ENCODE assay signal across 8 cellular contexts in genomic region chr12:54280401-54281260, GRCh38. TPM values are rescaled to one million over a fixed set of nuclear protein-coding genes. Genes with fewer than 3 reads are reported as not detected.
DNase-seq lines count a peak whose midpoint lies in the region; FAIRE-seq and TF ChIP-seq lines count a peak whose summit lies in the region.

TSS of gene HNRNPA1 (plus strand) at chr12:54280726. CDS start at chr12:54280808, 82 bp downstream.

- peak within 1 kb of the TSS; percentile 99 for H2BK12ac ChIP-seq in H1 (ENCODE audit: low read depth, low read length)

- H3K4ac ChIP-seq in H1 (replicated peaks; ENCODE audit: insufficient read length, low read depth, low read length): peak within 1 kb of the TSS; percentile 99

- TF ChIP-seq EP300 in H1 (IDR thresholded peaks at IDR 0.05; ENCODE audit: borderline replicate concordance in 1 of 2, low read depth in 2 of 2, low read length in 2 of 2): 0 out of 3 replicates have a peak, but pooled peaks of 1 of the 2 experiments have one; percentile 26

- H3K18ac ChIP-seq in H1 (ENCODE audit: extremely low read depth, low read length): peak within 1 kb of the TSS; percentile 98

- no peak within 1 kb of the TSS for H2BK15ac ChIP-seq in H1 (ENCODE audit: low read length)

- TF ChIP-seq CTCF in GM20000 (IDR thresholded peaks at IDR 0.05; ENCODE audit: extremely low read depth, missing control alignments): no peak
- no peak for TF ChIP-seq CTCF in H1 (IDR thresholded peaks at IDR 0.05; ENCODE audit: control extremely low read depth in 1 of 3, insufficient read depth in 1 of 3, low read depth in 1 of 3, low read length in 3 of 3)

- peak within 1 kb of the TSS; percentile 97 to 100 (median 100) for H3K9ac ChIP-seq in H1 (replicated peaks in 1 of 4; ENCODE audit: extremely low read depth in 1 of 4, low read depth in 3 of 4, low read length in 3 of 4)

- peaks cover 4% of the 10 kb centered on the region for H3K79me1 ChIP-seq in H1 (ENCODE audit: low read depth, low read length)

- peak within 1 kb of the TSS; percentile 85 for H3K56ac ChIP-seq in H1 (replicated peaks; ENCODE audit: insufficient read length, low read depth, low read length)

- CTCF ChIA-PET in activated CD8-positive, alpha-beta memory T cell treated with anti-CD3 and anti-CD28 coated beads for 36 hours (lab: Charles Lee): interaction anchor here (0.6 to 1.5 kb wide), 4 partner anchors 13 to 79 kb away, joined by 3 to 5 read pairs (median 3); no protein-coding TSS in a partner anchor
- CTCF ChIA-PET in H1 (lab: Charles Lee; ENCODE audit: partially characterized antibody): interaction anchor here (0.6 to 12.3 kb wide), 8 partner anchors 13 to 1995 kb away, joined by 3 to 90 read pairs (median 4); no protein-coding TSS in a partner anchor

- H3K36me3 ChIP-seq in H1 (ENCODE audit: control insufficient read depth in 2 of 4, insufficient read depth in 4 of 4, low read length in 3 of 4): peaks cover 31 to 58% (median 41%) of the 10 kb centered on the region in 4 experiments

- peak within 1 kb of the TSS; percentile 99 for H2BK5ac ChIP-seq in H1 (ENCODE audit: low read depth, low read length)

- peak; percentile 89 for FAIRE-seq in H1 (lab: Jason Lieb, UNC)

- H3K23ac ChIP-seq in H1 (ENCODE audit: insufficient read length): no peak within 1 kb of the TSS

- peak; percentile 99 to 100 for TF ChIP-seq POLR2A in H1 (IDR thresholded peaks at IDR 0.05; ENCODE audit: control extremely low read depth in 1 of 2, low read depth in 2 of 2, low read length in 2 of 2)

- peaks cover 13% of the 10 kb centered on the region for H3K23me2 ChIP-seq in H1 (ENCODE audit: low read depth, low read length)

- peak within 1 kb of the TSS; percentile 100 for H4K91ac ChIP-seq in H1 (replicated peaks; ENCODE audit: insufficient read length, low read length)

- no peak within 1 kb of the TSS for H2AFZ ChIP-seq in H1 (ENCODE audit: low read length)

- H4K8ac ChIP-seq in H1 (ENCODE audit: extremely low read depth, insufficient read depth, low read length): peak within 1 kb of the TSS; percentile 99; the same call in 1 of the 2 replicates

- 1% methylated on average over 51 of the region's 51 CpGs; no CpG with 5 or more reads in 1 of the 2 experiments for WGBS in H1 (ENCODE audit: extremely low coverage in 1 of 2, insufficient coverage in 1 of 2, insufficient read length in 1 of 2, insufficient replicate concordance in 2 of 2, low coverage in 1 of 2, low lambda C conversion rate in 2 of 2, missing lambda C conversion rate in 1 of 2), 2 experiments

- H4K20me1 ChIP-seq in H1 (replicated peaks in 1 of 2; ENCODE audit: control insufficient read depth in 1 of 2, insufficient read depth in 2 of 2, low read length in 2 of 2): peaks cover 16 to 22% of the 10 kb centered on the region in 2 experiments

- no peak within 1 kb of the TSS for H2BK20ac ChIP-seq in H1 (ENCODE audit: low read length)

- peak within 1 kb of the TSS; percentile 62 to 88 for H3K4me2 ChIP-seq in H1 (ENCODE audit: insufficient read depth in 1 of 2, low read depth in 2 of 2, low read length in 2 of 2)

- peak within 1 kb of the TSS; percentile 83 to 99 (median 96) for H3K4me3 ChIP-seq in H1 (ENCODE audit: extremely low read depth in 1 of 4, insufficient read depth in 2 of 4, low read depth in 3 of 4, low read length in 4 of 4)

- peak; percentile 89 for DNase-seq in COLO668 (lab: John Stamatoyannopoulos, UW; ENCODE audit: unreplicated experiment)
- DNase-seq in GM20000 (ENCODE audit: low spot score): peak; percentile 90
- peak; percentile 99 for DNase-seq in HT-29 (ENCODE audit: low spot score)
- peak; percentile 98 to 99 for DNase-seq in NOMO-1 (lab: John Stamatoyannopoulos, UW; ENCODE audit: unreplicated experiment in 2 of 2)
- peak; percentile 93 to 98 for DNase-seq in H1 (ENCODE audit: low read depth in 1 of 2, low spot score in 2 of 2)
- peak; percentile 100 for DNase-seq in medulla oblongata (ENCODE audit: extremely low spot score)
- peak; percentile 90 for DNase-seq in stimulated activated CD8-positive, alpha-beta memory T cell treated with anti-CD3 and anti-CD28 coated beads, Interleukin-12 subunit alpha, Interleukin-12 subunit beta, amount 100 ng/mL, for 1 hour (ENCODE audit: low read depth)

- peak within 1 kb of the TSS; percentile 99 for H2AK5ac ChIP-seq in H1 (ENCODE audit: low read depth, low read length)

- H3K9me3 ChIP-seq in H1 (ENCODE audit: insufficient read depth in 2 of 2, low read depth in 1 of 2, low read length in 1 of 2): no peaks in the 10 kb centered on the region

- peaks cover 15 to 76% of the 10 kb centered on the region in 2 experiments for H3K79me2 ChIP-seq in H1 (ENCODE audit: control insufficient read depth in 1 of 2, insufficient read depth in 2 of 2, low read length in 2 of 2)

- no peaks in the 10 kb centered on the region for H3K27me3 ChIP-seq in H1 (replicated peaks in 1 of 4; ENCODE audit: control insufficient read depth in 3 of 4, extremely low read depth in 1 of 4, insufficient read depth in 3 of 4, low read length in 3 of 4)

- H4K5ac ChIP-seq in H1 (ENCODE audit: insufficient read length, low read depth, low read length): peak within 1 kb of the TSS; percentile 98

- H2BK120ac ChIP-seq in H1 (replicated peaks; ENCODE audit: low read depth, low read length): peak within 1 kb of the TSS; percentile 3

- TF ChIP-seq RAD21 in H1 (IDR thresholded peaks at IDR 0.05 in 1 of 2, conservative IDR thresholded peaks at IDR 0.05 in 1 of 2; ENCODE audit: low read depth in 2 of 2, low read length in 2 of 2): no peak

- H3K4me1 ChIP-seq in H1 (replicated peaks in 1 of 4; ENCODE audit: control insufficient read depth in 3 of 4, insufficient read depth in 4 of 4, low read length in 3 of 4): peaks cover 0 to 12% (median 8%) of the 10 kb centered on the region in 4 experiments; a peak in 5 of 7 replicates

- POLR2A ChIA-PET in activated CD8-positive, alpha-beta memory T cell treated with anti-CD3 and anti-CD28 coated beads for 36 hours (lab: Charles Lee): interaction anchor here (0.5 to 3.2 kb wide), 11 partner anchors 9 to 1837 kb away, joined by 3 to 25 read pairs (median 4); partner anchors contain the start of genes COPZ1 and ZC3H10
- POLR2A ChIA-PET in H1 (lab: Charles Lee; ENCODE audit: partially characterized antibody): interaction anchor here (0.7 to 44.8 kb wide), 54 partner anchors 9 to 604 kb away, joined by 3 to 1006 read pairs (median 6); partner anchors contain the start of genes ATP5MC2, COPZ1, NFE2 and SMUG1

- peak within 1 kb of the TSS; percentile 99 for H3K27ac ChIP-seq in H1 (ENCODE audit: low read depth, low read length)

- H3K14ac ChIP-seq in H1 (ENCODE audit: insufficient read length): no peak within 1 kb of the TSS

TF ChIP-seq in H1, 55 proteins besides CTCF, POLR2A, EP300 and RAD21 (continues in another document):
- TF ChIP-seq ASH2L (IDR thresholded peaks at IDR 0.05; ENCODE audit: low read length) (peak; percentile 49), CEBPB (IDR thresholded peaks at IDR 0.05; ENCODE audit: low read depth, low read length) (0 out of 2 replicates have a peak, but pooled peaks have one; percentile 41), POLR2AphosphoS5 (IDR thresholded peaks at IDR 0.05; ENCODE audit: low read depth, low read length) (peak; percentile 99), USF2 (IDR thresholded peaks at IDR 0.05; ENCODE audit: low read length) (no peak), POU5F1 (IDR thresholded peaks at IDR 0.05; ENCODE audit: low read depth, low read length) (no peak), NRF1 (IDR thresholded peaks at IDR 0.05; ENCODE audit: low read depth, low read length) (peak; percentile 64), BRCA1 (IDR thresholded peaks at IDR 0.05; ENCODE audit: low read depth, low read length) (no peak), RXRA (IDR thresholded peaks at IDR 0.05; ENCODE audit: insufficient read depth, low read depth, low read length) (no peak), ZNF274 (IDR thresholded peaks at IDR 0.05; ENCODE audit: borderline replicate concordance, extremely low read depth, low read length) (no peak), CHD2 (IDR thresholded peaks at IDR 0.05; ENCODE audit: low read length) (peak; percentile 88), ATF2 (IDR thresholded peaks at IDR 0.05; ENCODE audit: low read length) (peak; percentile 89), HDAC2 (IDR thresholded peaks at IDR 0.05; ENCODE audit: borderline replicate concordance in 1 of 2, low read depth in 2 of 2, low read length in 2 of 2) (no peak)

RNA-seq across cellular contexts. Expression of gene HNRNPA1, which starts in this region (rescaled TPM):
- 283 and 287 TPM in 2 replicates for total RNA-seq in HT-29 (2014; rRNA removed; shearing (Covaris generic))
- 1,000 to 10,000 TPM; 1,950 to 1,952 TPM for total RNA-seq in activated CD8-positive, alpha-beta memory T cell treated with anti-CD3 and anti-CD28 coated beads for 36 hours
- total RNA-seq in H1 (2021; fragmentation: NEBNext Ultra II Directional; extraction: Animal tissue kit (Norgen Biotek cat#: 25700)): 2,738 and 2,756 TPM in 2 replicates
- 645 and 835 TPM in 2 replicates for polyA plus RNA-seq in H1 (2011; rRNA removed)
- polyA plus RNA-seq in H1 (2011; cell fraction: cytosol; rRNA removed): 1,857 TPM
- polyA plus RNA-seq in H1 (2011; cell fraction: nucleus; rRNA removed): 829 TPM
- polyA plus RNA-seq in H1 (2012, experiment 1 of 2): 3,527 to 3,732 TPM (median 3,691 TPM) in 4 replicates
- 538 TPM for polyA plus RNA-seq in H1 (2012, experiment 2 of 2)
- polyA plus RNA-seq in H1 (2013, experiment 1 of 2): 2,134 TPM
- 2,146 TPM for polyA plus RNA-seq in H1 (2013, experiment 2 of 2)
- 697 and 783 TPM in 2 replicates for polyA minus RNA-seq in H1 (2011; rRNA and poly(A)+ RNA removed)
- polyA minus RNA-seq in H1 (2011; cell fraction: cytosol; rRNA and poly(A)+ RNA removed): 622 TPM
- 916 TPM for polyA minus RNA-seq in H1 (2011; cell fraction: nucleus; rRNA and poly(A)+ RNA removed)

Comparison
In these comparisons a context has a peak if more than half of its experiments do, and no peak if none do; other contexts are left out.
1. Peak in every context shown above with its lines: DNase-seq, H3K4me3 ChIP-seq and H3K27ac ChIP-seq.